1 cellular context compared by ENCODE assay signal in the genomic region with DNA sequence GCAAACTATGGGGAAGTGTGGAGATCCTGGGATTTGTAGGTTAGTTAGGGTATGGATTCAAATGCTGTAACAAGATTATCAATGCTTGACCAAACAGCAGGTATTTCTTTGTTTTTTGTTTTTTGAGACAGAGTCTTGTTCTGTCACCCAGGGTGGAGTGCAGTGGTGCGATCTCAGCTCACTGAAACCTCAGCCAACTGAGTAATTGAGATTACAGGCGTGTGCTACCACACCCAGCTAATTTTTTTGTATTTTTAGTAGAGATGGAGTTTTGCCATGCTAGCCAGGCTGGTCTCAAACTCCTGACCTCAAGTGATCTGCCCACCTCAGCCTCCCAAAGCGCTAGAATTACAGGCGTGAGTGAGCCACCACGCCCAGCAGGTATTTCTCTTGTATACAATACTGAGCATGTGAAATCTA.
TF ChIP-seq lines count a peak whose summit lies in the region.

No MANE protein-coding gene starts in this region.

TF ChIP-seq in Ishikawa, 13 proteins besides CTCF, POLR2A, EP300 and RAD21:
- 0 out of 2 replicates have a peak, but pooled peaks have one; percentile 22 for TF ChIP-seq YY1 (IDR thresholded peaks at IDR 0.05; ENCODE audit: low read depth)
- peak; percentile 83 for TF ChIP-seq TCF12 (IDR thresholded peaks at IDR 0.05; ENCODE audit: low read depth)
- TF ChIP-seq, protein P1, sequence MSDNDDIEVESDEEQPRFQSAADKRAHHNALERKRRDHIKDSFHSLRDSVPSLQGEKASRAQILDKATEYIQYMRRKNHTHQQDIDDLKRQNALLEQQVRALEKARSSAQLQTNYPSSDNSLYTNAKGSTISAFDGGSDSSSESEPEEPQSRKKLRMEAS (IDR thresholded peaks at IDR 0.05): peak; percentile 55; the same call in 1 of the 2 replicates
- TF ChIP-seq, protein P2, sequence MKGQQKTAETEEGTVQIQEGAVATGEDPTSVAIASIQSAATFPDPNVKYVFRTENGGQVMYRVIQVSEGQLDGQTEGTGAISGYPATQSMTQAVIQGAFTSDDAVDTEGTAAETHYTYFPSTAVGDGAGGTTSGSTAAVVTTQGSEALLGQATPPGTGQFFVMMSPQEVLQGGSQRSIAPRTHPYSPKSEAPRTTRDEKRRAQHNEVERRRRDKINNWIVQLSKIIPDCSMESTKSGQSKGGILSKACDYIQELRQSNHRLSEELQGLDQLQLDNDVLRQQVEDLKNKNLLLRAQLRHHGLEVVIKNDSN (IDR thresholded peaks at IDR 0.05): peak; percentile 18; the same call in 1 of the 2 replicates
- TF ChIP-seq NFIC (IDR thresholded peaks at IDR 0.05): peak; percentile 75
- TF ChIP-seq FOXM1 (IDR thresholded peaks at IDR 0.05; ENCODE audit: borderline replicate concordance, low read depth): peak; percentile 78
- peak; percentile 86 for TF ChIP-seq TEAD4 (IDR thresholded peaks at IDR 0.05)
